ENCODE assay signal across 1 cellular context in the genomic region with DNA sequence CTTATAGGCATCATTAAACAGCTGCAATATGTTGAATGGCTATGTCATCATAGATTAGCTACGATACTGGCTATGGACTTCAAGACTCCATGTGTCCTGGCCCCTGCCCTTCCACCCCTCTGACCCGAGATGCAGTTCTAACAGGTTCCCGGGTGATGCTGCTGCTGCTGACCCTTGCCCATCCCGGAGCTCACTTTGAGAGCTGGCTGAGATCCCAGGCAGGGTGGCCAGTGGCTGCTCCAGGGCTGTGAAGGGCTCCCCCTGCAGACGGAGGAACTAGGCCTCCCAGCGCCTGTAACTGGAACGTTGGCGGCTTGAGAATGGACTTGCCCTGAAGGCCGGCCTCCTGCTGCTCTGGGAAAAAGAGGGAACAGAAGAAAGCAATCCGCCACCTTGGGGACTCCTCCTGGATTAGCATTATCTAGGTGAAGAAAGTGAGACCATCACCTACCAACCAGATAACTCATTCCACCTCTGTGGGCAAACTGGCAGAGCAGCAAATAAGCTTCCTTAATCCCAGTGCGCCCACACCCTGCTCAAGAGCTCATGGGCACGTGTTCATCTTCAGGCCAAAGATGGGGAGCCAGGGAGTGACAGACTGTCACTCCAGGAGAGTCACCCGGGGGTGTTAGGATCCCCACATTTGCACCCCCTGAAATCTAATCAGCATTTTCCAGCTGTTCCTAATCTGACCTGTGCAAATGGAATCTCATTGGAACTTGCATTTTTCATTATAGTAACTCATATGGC.
TF ChIP-seq lines count a peak whose summit lies in the region.

No MANE protein-coding gene starts in this region.

TF ChIP-seq in IMR-90, 13 proteins besides CTCF, POLR2A, EP300 and RAD21:
- TF ChIP-seq MXI1 (IDR thresholded peaks at IDR 0.05; ENCODE audit: borderline replicate concordance, low read depth, low read length), result no peak
- TF ChIP-seq NFE2L2 (IDR thresholded peaks at IDR 0.05; ENCODE audit: low read depth, low read length), result no peak
- TF ChIP-seq SMC3 (IDR thresholded peaks at IDR 0.05; ENCODE audit: low read depth, low read length), result 0 out of 2 replicates have a peak, but pooled peaks have one; percentile 16
- no peak for TF ChIP-seq FOS (IDR thresholded peaks at IDR 0.05; ENCODE audit: low read depth, low read length)
- no peak for TF ChIP-seq CEBPB (IDR thresholded peaks at IDR 0.05; ENCODE audit: low read depth, low read length)
